In genomic region chr9:114380988-114381387, GRCh38 we compare ENCODE assay signal across 2 cellular contexts.
A peak's percentile ranks its signal among the peaks of the same experiment; 100 is the strongest.
TF ChIP-seq lines count a peak whose summit lies in the region.

No MANE protein-coding gene starts in this region.

TF ChIP-seq in GM23338, 12 proteins besides CTCF, POLR2A, EP300 and RAD21:
- TF ChIP-seq ZNF331 (CRISPR knock-in tag; IDR thresholded peaks at IDR 0.05; ENCODE audit: low read depth) (no peak), ETS1 (IDR thresholded peaks at IDR 0.05) (no peak), POLR2AphosphoS5 (IDR thresholded peaks at IDR 0.05; ENCODE audit: low read depth) (no peak), STAT1 (IDR thresholded peaks at IDR 0.05; ENCODE audit: unreplicated experiment) (no peak), REST (IDR thresholded peaks at IDR 0.05; ENCODE audit: unreplicated experiment) (no peak), EZH2phosphoT487 (IDR thresholded peaks at IDR 0.05; ENCODE audit: unreplicated experiment) (no peak), JUNB (IDR thresholded peaks at IDR 0.05; ENCODE audit: unreplicated experiment) (no peak)

TF ChIP-seq in K562, 482 proteins besides CTCF, POLR2A, EP300 and RAD21:
- TF ChIP-seq ETV1 (tag; conservative IDR thresholded peaks at IDR 0.05; ENCODE audit: low read depth) (no peak), ZSCAN32 (CRISPR knock-in tag; IDR thresholded peaks at IDR 0.05) (no peak), RBFOX2 (IDR thresholded peaks at IDR 0.05; ENCODE audit: low read depth, low read length) (peak; percentile 41; the same call in 1 of the 2 replicates), ZNF830 (CRISPR knock-in tag; IDR thresholded peaks at IDR 0.05) (no peak), ZEB2 (IDR thresholded peaks at IDR 0.05) (no peak), RNF219 (CRISPR knock-in tag; IDR thresholded peaks at IDR 0.05) (no peak), CREB3 (tag; conservative IDR thresholded peaks at IDR 0.05; ENCODE audit: low read depth) (no peak)
